ENCODE assay signal across 16 cellular contexts in genomic region chr3:50876947-50877346, GRCh38.
"Had no signal": no experiment of that assay in that cellular context is flagged by ENCODE, and none has a peak within 500 bp of the region (broad histone marks: within the 10 kb centered on the region; RNA-seq: fewer than 3 reads in every experiment).

No MANE protein-coding gene starts in this region.

- H3K4me1 ChIP-seq: pancreas, spleen, testis, upper lobe of right lung had no signal

- H3K27ac ChIP-seq: left ventricle myocardium inferior, pancreas, sigmoid colon, spleen, testis, upper lobe of right lung had no signal

- H3K4me3 Mint-ChIP-seq: activated CD4-positive, alpha-beta T cell treated with anti-CD3 and anti-CD28 coated beads, Interleukin-2, amount 10 ng/mL, durations not matched to agents 7 days and 5 days; activated naive CD8-positive, alpha-beta T cell; brain; central memory CD8-positive, alpha-beta T cell; naive thymus-derived CD4-positive, alpha-beta T cell; stimulated activated naive CD8-positive, alpha-beta T cell treated with anti-CD3 and anti-CD28 coated beads, Interleukin-15, Interleukin-2, amounts not matched to agents 100 ng/mL and 50 ng/mL, for 24 hours had no signal

- DNase-seq: activated CD4-positive, alpha-beta T cell treated with anti-CD3 and anti-CD28 coated beads, Interleukin-2, amount 10 ng/mL, durations not matched to agents 7 days and 5 days; activated gamma-delta T cell treated with Interleukin-2 at 50 U/mL for 16 hours; amygdala; effector CD8-positive, alpha-beta T cell; foreskin melanocyte; left ventricle myocardium inferior; naive thymus-derived CD4-positive, alpha-beta T cell; pancreas; sigmoid colon; spleen; testis; upper lobe of right lung had no signal

- H3K9me3 Mint-ChIP-seq: activated CD4-positive, alpha-beta T cell treated with anti-CD3 and anti-CD28 coated beads, Interleukin-2, amount 10 ng/mL, durations not matched to agents 7 days and 5 days had no signal

- H3K27me3 ChIP-seq: pancreas, sigmoid colon, testis, upper lobe of right lung had no signal

- H3K4me3 ChIP-seq: left ventricle myocardium inferior, pancreas, sigmoid colon, spleen, testis, upper lobe of right lung had no signal

- H3K27ac Mint-ChIP-seq: activated CD4-positive, alpha-beta T cell treated with anti-CD3 and anti-CD28 coated beads, Interleukin-2, amount 10 ng/mL, durations not matched to agents 7 days and 5 days; activated naive CD8-positive, alpha-beta T cell; brain; naive thymus-derived CD4-positive, alpha-beta T cell; stimulated activated naive CD8-positive, alpha-beta T cell treated with anti-CD3 and anti-CD28 coated beads, Interleukin-15, Interleukin-2, amounts not matched to agents 100 ng/mL and 50 ng/mL, for 24 hours had no signal

- H3K36me3 ChIP-seq: left ventricle myocardium inferior, pancreas, sigmoid colon, spleen, upper lobe of right lung had no signal

- ATAC-seq: naive thymus-derived CD4-positive, alpha-beta T cell; pancreas; upper lobe of right lung had no signal

- H3K9me3 ChIP-seq: pancreas, sigmoid colon, testis, upper lobe of right lung had no signal

- H3K4me1 Mint-ChIP-seq: activated CD4-positive, alpha-beta T cell treated with anti-CD3 and anti-CD28 coated beads, Interleukin-2, amount 10 ng/mL, durations not matched to agents 7 days and 5 days; central memory CD8-positive, alpha-beta T cell; naive thymus-derived CD4-positive, alpha-beta T cell had no signal

- H3K27me3 Mint-ChIP-seq: activated naive CD8-positive, alpha-beta T cell had no signal
